Comparison of ENCODE assay signal across 8 cellular contexts in genomic region chr10:132588301-132589013, GRCh38. TPM values are rescaled to one million over a fixed set of nuclear protein-coding genes. Genes with fewer than 3 reads are reported as not detected.
DNase-seq lines count a peak whose midpoint lies in the region; ATAC-seq lines count a peak whose summit lies in the region.

No MANE protein-coding gene starts in this region.

- ATAC-seq in activated CD8-positive, alpha-beta memory T cell treated with anti-CD3 and anti-CD28 coated beads, Interleukin-2, amount 10 ng/mL, durations not matched to agents 7 days and 5 days = peak; percentile 47
- peak; percentile 38 for ATAC-seq in activated CD8-positive, alpha-beta T cell treated with anti-CD3 and anti-CD28 coated beads, Interleukin-2, amount 10 ng/mL, durations not matched to agents 7 days and 5 days
- ATAC-seq in left cardiac atrium = peak; percentile 36 to 45
- ATAC-seq in stimulated activated naive B cell treated with anti-CD40 and anti-IgM and Interleukin-4, amounts not matched to agents 10 μg/mL and 1 μg/mL and 100 μg/mL, for 72 hours (replicated peaks) = peak; percentile 85 to 87
- ATAC-seq in GM18517 (IDR thresholded peaks at IDR 0.05; ENCODE audit: unreplicated experiment) = no peak

- H3K4me1 Mint-ChIP-seq in activated CD8-positive, alpha-beta memory T cell treated with anti-CD3 and anti-CD28 coated beads, Interleukin-2, amount 10 ng/mL, durations not matched to agents 7 days and 5 days = peaks cover 32% of the 10 kb centered on the region
- H3K4me1 Mint-ChIP-seq in activated CD8-positive, alpha-beta T cell treated with anti-CD3 and anti-CD28 coated beads, Interleukin-2, amount 10 ng/mL, durations not matched to agents 7 days and 5 days (ENCODE audit: low read depth) = peaks cover 45% of the 10 kb centered on the region
- peaks cover 63 to 77% of the 10 kb centered on the region in 2 donors for H3K4me1 Mint-ChIP-seq in stimulated activated naive B cell treated with anti-CD40 and anti-IgM and Interleukin-4, amounts not matched to agents 10 μg/mL and 1 μg/mL and 100 μg/mL, for 72 hours

- peak overlapping the region; percentile 78 for H3K27ac Mint-ChIP-seq in activated CD8-positive, alpha-beta memory T cell treated with anti-CD3 and anti-CD28 coated beads, Interleukin-2, amount 10 ng/mL, durations not matched to agents 7 days and 5 days
- peak overlapping the region; percentile 81 for H3K27ac Mint-ChIP-seq in activated CD8-positive, alpha-beta T cell treated with anti-CD3 and anti-CD28 coated beads, Interleukin-2, amount 10 ng/mL, durations not matched to agents 7 days and 5 days
- peak overlapping the region; percentile 96 for H3K27ac Mint-ChIP-seq in stimulated activated naive B cell treated with anti-CD40 and anti-IgM and Interleukin-4, amounts not matched to agents 10 μg/mL and 1 μg/mL and 100 μg/mL, for 72 hours

- intact Hi-C loops in left cardiac atrium (cut with DNase I) = loop anchor here in 1 of 2 donors (5.0 kb wide), 1 partner anchor 51 kb away; the partner anchor contains the start of gene INPP5A

- DNase-seq in activated CD8-positive, alpha-beta memory T cell treated with anti-CD3 and anti-CD28 coated beads, Interleukin-2, amount 10 ng/mL, durations not matched to agents 7 days and 5 days = peak; percentile 66
- DNase-seq in activated CD8-positive, alpha-beta memory T cell treated with anti-CD3 and anti-CD28 coated beads, Interleukin-2, amount 50 U/mL, for 4 hours = no peak
- peak; percentile 72 for DNase-seq in activated CD8-positive, alpha-beta T cell treated with anti-CD3 and anti-CD28 coated beads, Interleukin-2, amount 10 ng/mL, durations not matched to agents 7 days and 5 days
- peak; percentile 59 for DNase-seq in left cardiac atrium
- DNase-seq in stimulated activated naive B cell treated with anti-CD40 and anti-IgM and Interleukin-4, amounts not matched to agents 10 μg/mL and 1 μg/mL and 100 μg/mL, for 72 hours = peak; percentile 66
- no peak for DNase-seq in NK-92 (lab: John Stamatoyannopoulos, UW; ENCODE audit: unreplicated experiment)
- no peak for DNase-seq in DMS53 treated with DMSO at 0.1 percent for 48 hours (lab: John Stamatoyannopoulos, UW; ENCODE audit: unreplicated experiment)

- peaks cover 15% of the 10 kb centered on the region for H3K36me3 Mint-ChIP-seq in activated CD8-positive, alpha-beta memory T cell treated with anti-CD3 and anti-CD28 coated beads, Interleukin-2, amount 10 ng/mL, durations not matched to agents 7 days and 5 days
- H3K36me3 Mint-ChIP-seq in activated CD8-positive, alpha-beta T cell treated with anti-CD3 and anti-CD28 coated beads, Interleukin-2, amount 10 ng/mL, durations not matched to agents 7 days and 5 days (ENCODE audit: low read depth) = peaks cover 50% of the 10 kb centered on the region
- H3K36me3 Mint-ChIP-seq in stimulated activated naive B cell treated with anti-CD40 and anti-IgM and Interleukin-4, amounts not matched to agents 10 μg/mL and 1 μg/mL and 100 μg/mL, for 72 hours = peaks cover 5 to 11% of the 10 kb centered on the region in 2 donors

- peaks cover 2% of the 10 kb centered on the region for H3K9me3 Mint-ChIP-seq in activated CD8-positive, alpha-beta memory T cell treated with anti-CD3 and anti-CD28 coated beads, Interleukin-2, amount 10 ng/mL, durations not matched to agents 7 days and 5 days (ENCODE audit: low read depth)
- H3K9me3 Mint-ChIP-seq in activated CD8-positive, alpha-beta T cell treated with anti-CD3 and anti-CD28 coated beads, Interleukin-2, amount 10 ng/mL, durations not matched to agents 7 days and 5 days (ENCODE audit: insufficient read depth) = peaks cover 24% of the 10 kb centered on the region
- H3K9me3 Mint-ChIP-seq in stimulated activated naive B cell treated with anti-CD40 and anti-IgM and Interleukin-4, amounts not matched to agents 10 μg/mL and 1 μg/mL and 100 μg/mL, for 72 hours = no peaks in the 10 kb centered on the region

- no peak overlapping the region for H3K4me3 Mint-ChIP-seq in activated CD8-positive, alpha-beta memory T cell treated with anti-CD3 and anti-CD28 coated beads, Interleukin-2, amount 10 ng/mL, durations not matched to agents 7 days and 5 days
- peak overlapping the region; percentile 26 for H3K4me3 Mint-ChIP-seq in activated CD8-positive, alpha-beta T cell treated with anti-CD3 and anti-CD28 coated beads, Interleukin-2, amount 10 ng/mL, durations not matched to agents 7 days and 5 days
- H3K4me3 Mint-ChIP-seq in stimulated activated naive B cell treated with anti-CD40 and anti-IgM and Interleukin-4, amounts not matched to agents 10 μg/mL and 1 μg/mL and 100 μg/mL, for 72 hours = peak overlapping the region; percentile 72 to 79

- peaks cover 14% of the 10 kb centered on the region for H3K27me3 Mint-ChIP-seq in activated CD8-positive, alpha-beta memory T cell treated with anti-CD3 and anti-CD28 coated beads, Interleukin-2, amount 10 ng/mL, durations not matched to agents 7 days and 5 days
- peaks cover 3% of the 10 kb centered on the region for H3K27me3 Mint-ChIP-seq in activated CD8-positive, alpha-beta T cell treated with anti-CD3 and anti-CD28 coated beads, Interleukin-2, amount 10 ng/mL, durations not matched to agents 7 days and 5 days (ENCODE audit: low read depth)
- no peaks in the 10 kb centered on the region for H3K27me3 Mint-ChIP-seq in stimulated activated naive B cell treated with anti-CD40 and anti-IgM and Interleukin-4, amounts not matched to agents 10 μg/mL and 1 μg/mL and 100 μg/mL, for 72 hours

- CTCF ChIA-PET in activated CD8-positive, alpha-beta memory T cell treated with anti-CD3 and anti-CD28 coated beads, Interleukin-2, amount 10 ng/mL, durations not matched to agents 7 days and 5 days (lab: Charles Lee) = interaction anchor here (0.7 kb wide), 1 partner anchor 559 kb away, joined by 3 read pairs; no protein-coding TSS in a partner anchor
- CTCF ChIA-PET in activated CD8-positive, alpha-beta T cell treated with anti-CD3 and anti-CD28 coated beads, Interleukin-2, amount 10 ng/mL, durations not matched to agents 7 days and 5 days (lab: Charles Lee) = no interaction called here

- POLR2A ChIA-PET in activated CD8-positive, alpha-beta T cell treated with anti-CD3 and anti-CD28 coated beads, Interleukin-2, amount 10 ng/mL, durations not matched to agents 7 days and 5 days (lab: Charles Lee) = no interaction called here

RNA-seq across cellular contexts. Expression of gene INPP5A, which starts 50.9 kb away (rescaled TPM):
- 1 to 10 TPM; 6.6 to 7.0 TPM for total RNA-seq in activated CD8-positive, alpha-beta memory T cell treated with anti-CD3 and anti-CD28 coated beads, Interleukin-2, amount 10 ng/mL, durations not matched to agents 7 days and 5 days
- 1 to 10 TPM; 9.9 TPM for total RNA-seq in activated CD8-positive, alpha-beta T cell treated with anti-CD3 and anti-CD28 coated beads, Interleukin-2, amount 10 ng/mL, durations not matched to agents 7 days and 5 days
- total RNA-seq in left cardiac atrium = 10 to 100 TPM; 74.4 to 95.3 TPM

Comparison
In these comparisons a context has a peak if more than half of its experiments do, and no peak if none do; other contexts are left out.
1. DNase-seq: peak in activated CD8-positive, alpha-beta memory T cell treated with anti-CD3 and anti-CD28 coated beads, Interleukin-2, amount 10 ng/mL, durations not matched to agents 7 days and 5 days (single experiment), activated CD8-positive, alpha-beta T cell treated with anti-CD3 and anti-CD28 coated beads, Interleukin-2, amount 10 ng/mL, durations not matched to agents 7 days and 5 days (single experiment), left cardiac atrium (single experiment) and stimulated activated naive B cell treated with anti-CD40 and anti-IgM and Interleukin-4, amounts not matched to agents 10 μg/mL and 1 μg/mL and 100 μg/mL, for 72 hours (single experiment); none in activated CD8-positive, alpha-beta memory T cell treated with anti-CD3 and anti-CD28 coated beads, Interleukin-2, amount 50 U/mL, for 4 hours (single experiment), NK-92 (single experiment) and DMS53 treated with DMSO at 0.1 percent for 48 hours (single experiment).
2. RNA of gene INPP5A, which starts 50.9 kb away (total RNA-seq): 74.4 to 95.3 TPM in left cardiac atrium; 9.9 TPM in activated CD8-positive, alpha-beta T cell treated with anti-CD3 and anti-CD28 coated beads, Interleukin-2, amount 10 ng/mL, durations not matched to agents 7 days and 5 days and 6.6 to 7.0 TPM in activated CD8-positive, alpha-beta memory T cell treated with anti-CD3 and anti-CD28 coated beads, Interleukin-2, amount 10 ng/mL, durations not matched to agents 7 days and 5 days; every median in the first group is over 4 times any median in the second.
3. Peak in every context shown above with its lines, with median percentiles within 50 percentile points of each other: H3K27ac Mint-ChIP-seq.